In the genomic region with DNA sequence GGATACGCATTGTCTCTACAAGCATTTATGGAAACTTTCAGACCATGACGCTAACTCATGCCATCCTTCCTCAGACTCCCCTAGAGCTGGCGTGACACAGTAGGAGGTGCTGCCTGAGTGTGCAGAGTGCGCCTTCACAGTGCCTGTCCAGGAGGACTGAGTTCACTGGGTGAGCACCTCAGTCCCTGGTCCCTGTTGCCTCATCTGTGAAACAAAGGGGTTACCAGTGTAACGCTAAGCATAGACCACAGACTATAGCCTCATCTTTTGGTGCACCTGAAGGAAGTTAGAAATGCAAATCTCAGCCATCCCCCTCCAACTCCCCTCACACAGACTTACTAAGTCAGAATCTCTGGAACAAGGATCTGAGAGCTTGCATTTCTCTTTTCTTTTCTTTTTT, we compare ENCODE assay signal across 14 cellular contexts.
DNase-seq lines count a peak whose midpoint lies in the region; ATAC-seq and TF ChIP-seq lines count a peak whose summit lies in the region.
"Had no signal": no experiment of that assay in that cellular context is flagged by ENCODE, and none has a peak within 500 bp of the region (broad histone marks: within the 10 kb centered on the region; RNA-seq: fewer than 3 reads in every experiment).

No MANE protein-coding gene starts in this region.

- ATAC-seq in GM19455 (IDR thresholded peaks at IDR 0.05; ENCODE audit: unreplicated experiment): peak; percentile 81
- peak; percentile 88 for ATAC-seq in HG02852 (IDR thresholded peaks at IDR 0.05; ENCODE audit: unreplicated experiment)
- ATAC-seq in HG03558 (IDR thresholded peaks at IDR 0.05; ENCODE audit: extremely low read depth, unreplicated experiment): peak; percentile 75
- ATAC-seq: activated CD8-positive, alpha-beta memory T cell treated with anti-CD3 and anti-CD28 coated beads, Interleukin-2, amount 10 ng/mL, durations not matched to agents 7 days and 5 days had no signal

- H3K27ac Mint-ChIP-seq in activated CD4-positive, alpha-beta T cell treated with anti-CD3 and anti-CD28 coated beads, Interleukin-2, amount 10 ng/mL, durations not matched to agents 7 days and 5 days: no peak overlapping the region
- H3K27ac Mint-ChIP-seq: activated CD8-positive, alpha-beta memory T cell treated with anti-CD3 and anti-CD28 coated beads, Interleukin-2, amount 10 ng/mL, durations not matched to agents 7 days and 5 days had no signal

- no peak for TF ChIP-seq CTCF in GM13976 (IDR thresholded peaks at IDR 0.05; ENCODE audit: borderline replicate concordance, control extremely low read depth, extremely low read depth, insufficient read depth, missing control alignments)

- CTCF ChIA-PET in activated CD4-positive, alpha-beta T cell treated with anti-CD3 and anti-CD28 coated beads, Interleukin-2, amount 10 ng/mL, durations not matched to agents 7 days and 5 days (lab: Charles Lee): interaction anchor here (1.1 kb wide), 1 partner anchor 13 kb away, joined by 3 read pairs; no protein-coding TSS in a partner anchor

- no peaks in the 10 kb centered on the region for H3K36me3 Mint-ChIP-seq in activated CD4-positive, alpha-beta T cell treated with anti-CD3 and anti-CD28 coated beads, Interleukin-2, amount 10 ng/mL, durations not matched to agents 7 days and 5 days (ENCODE audit: low read depth)
- H3K36me3 Mint-ChIP-seq: activated CD8-positive, alpha-beta memory T cell treated with anti-CD3 and anti-CD28 coated beads, Interleukin-2, amount 10 ng/mL, durations not matched to agents 7 days and 5 days had no signal

- POLR2A ChIA-PET in activated CD4-positive, alpha-beta T cell treated with anti-CD3 and anti-CD28 coated beads, Interleukin-2, amount 10 ng/mL, durations not matched to agents 7 days and 5 days (lab: Charles Lee): no interaction called here

- no peaks in the 10 kb centered on the region for H3K9me3 Mint-ChIP-seq in activated CD4-positive, alpha-beta T cell treated with anti-CD3 and anti-CD28 coated beads, Interleukin-2, amount 10 ng/mL, durations not matched to agents 7 days and 5 days

- H3K27me3 Mint-ChIP-seq in activated CD4-positive, alpha-beta T cell treated with anti-CD3 and anti-CD28 coated beads, Interleukin-2, amount 10 ng/mL, durations not matched to agents 7 days and 5 days: no peaks in the 10 kb centered on the region
- H3K27me3 Mint-ChIP-seq: activated CD8-positive, alpha-beta memory T cell treated with anti-CD3 and anti-CD28 coated beads, Interleukin-2, amount 10 ng/mL, durations not matched to agents 7 days and 5 days had no signal

- H3K4me1 Mint-ChIP-seq in activated CD4-positive, alpha-beta T cell treated with anti-CD3 and anti-CD28 coated beads, Interleukin-2, amount 10 ng/mL, durations not matched to agents 7 days and 5 days: no peaks in the 10 kb centered on the region
- H3K4me1 Mint-ChIP-seq: activated CD8-positive, alpha-beta memory T cell treated with anti-CD3 and anti-CD28 coated beads, Interleukin-2, amount 10 ng/mL, durations not matched to agents 7 days and 5 days had no signal

- in situ Hi-C loops in GM13976 (cut with MboI; ENCODE audit: low sequenced_read_pairs, unreplicated experiment): no loop called here

- DNase-seq in GM13976 (ENCODE audit: low spot score) (peak; percentile 72), NCI-H748 (lab: John Stamatoyannopoulos, UW; ENCODE audit: unreplicated experiment) (no peak)
- no peak for DNase-seq in activated CD4-positive, alpha-beta T cell treated with anti-CD3 and anti-CD28 coated beads for 1 hour
- no peak for DNase-seq in activated CD4-positive, alpha-beta T cell treated with anti-CD3 and anti-CD28 coated beads, Interleukin-2, amount 10 ng/mL, durations not matched to agents 7 days and 5 days
- no peak for DNase-seq in stimulated activated CD4-positive, alpha-beta T cell treated with anti-CD3 and anti-CD28 coated beads, Interleukin-4, amount 100 ng/mL, for 4 hours
- DNase-seq: activated CD8-positive, alpha-beta memory T cell treated with anti-CD3 and anti-CD28 coated beads, Interleukin-2, amount 10 ng/mL, durations not matched to agents 7 days and 5 days; aorta; MM.1S; NCI-H82; T-helper 2 cell; tibial artery had no signal

- no peak overlapping the region for H3K4me3 Mint-ChIP-seq in activated CD4-positive, alpha-beta T cell treated with anti-CD3 and anti-CD28 coated beads, Interleukin-2, amount 10 ng/mL, durations not matched to agents 7 days and 5 days
- H3K4me3 Mint-ChIP-seq: activated CD8-positive, alpha-beta memory T cell treated with anti-CD3 and anti-CD28 coated beads, Interleukin-2, amount 10 ng/mL, durations not matched to agents 7 days and 5 days had no signal
